In genomic region chr17:74547736-74548135, GRCh38 we compare ENCODE assay signal across 16 cellular contexts. TPM values are rescaled to one million over a fixed set of nuclear protein-coding genes. Genes with fewer than 3 reads are reported as not detected.
DNase-seq lines count a peak whose midpoint lies in the region; ATAC-seq and TF ChIP-seq lines count a peak whose summit lies in the region.
"Had no signal": no experiment of that assay in that cellular context is flagged by ENCODE, and none has a peak within 500 bp of the region (broad histone marks: within the 10 kb centered on the region; RNA-seq: fewer than 3 reads in every experiment).

No MANE protein-coding gene starts in this region.

- CTCF ChIA-PET in naive thymus-derived CD4-positive, alpha-beta T cell (lab: Charles Lee), result no interaction called here

- no peaks in the 10 kb centered on the region for H3K9me3 ChIP-seq in naive thymus-derived CD4-positive, alpha-beta T cell (ENCODE audit: control insufficient read depth in 2 of 3, low read length in 3 of 3)
- no peaks in the 10 kb centered on the region for H3K9me3 ChIP-seq in right atrium auricular region
- H3K9me3 ChIP-seq: pancreas, upper lobe of left lung had no signal

- no peak overlapping the region for H3K27ac ChIP-seq in naive thymus-derived CD4-positive, alpha-beta T cell (ENCODE audit: low read depth, low read length)
- no peak overlapping the region for H3K27ac ChIP-seq in right atrium auricular region
- H3K27ac ChIP-seq: 22Rv1, pancreas, upper lobe of left lung had no signal

- no peak for TF ChIP-seq CTCF in right atrium auricular region (IDR thresholded peaks at IDR 0.05)

- H3K27ac Mint-ChIP-seq in activated T-helper 17 cell treated with anti-CD3 and anti-CD28 coated beads, Interleukin-2, amount 50 U/mL, for 72 hours, result peak overlapping the region; percentile 75
- peak overlapping the region in 1 of 9 donors; percentile 86 for H3K27ac Mint-ChIP-seq in naive thymus-derived CD4-positive, alpha-beta T cell

- H3K4me1 ChIP-seq in naive thymus-derived CD4-positive, alpha-beta T cell (ENCODE audit: control insufficient read depth in 2 of 2, insufficient read depth in 2 of 2, low read length in 2 of 2), result no peaks in the 10 kb centered on the region
- no peaks in the 10 kb centered on the region for H3K4me1 ChIP-seq in right atrium auricular region
- H3K4me1 ChIP-seq: pancreas, upper lobe of left lung had no signal

- H3K27me3 Mint-ChIP-seq in activated T-helper 17 cell treated with anti-CD3 and anti-CD28 coated beads, Interleukin-2, amount 50 U/mL, for 72 hours, result peaks cover 11% of the 10 kb centered on the region
- H3K27me3 Mint-ChIP-seq in naive thymus-derived CD4-positive, alpha-beta T cell, result peaks cover 0 to 11% (median 5%) of the 10 kb centered on the region in 5 donors

- H3K4me3 ChIP-seq in naive thymus-derived CD4-positive, alpha-beta T cell (ENCODE audit: low read length), result no peak overlapping the region
- no peak overlapping the region for H3K4me3 ChIP-seq in right atrium auricular region
- H3K4me3 ChIP-seq: GM12878, pancreas, upper lobe of left lung had no signal

- intact Hi-C loops in naive thymus-derived CD4-positive, alpha-beta T cell (cut with micrococcal nuclease), result no loop called here

- H3K27me3 ChIP-seq in naive thymus-derived CD4-positive, alpha-beta T cell (ENCODE audit: control insufficient read depth in 2 of 2, insufficient read depth in 2 of 2, low read length in 2 of 2), result no peaks in the 10 kb centered on the region
- no peaks in the 10 kb centered on the region for H3K27me3 ChIP-seq in right atrium auricular region
- H3K27me3 ChIP-seq: pancreas, upper lobe of left lung had no signal

- POLR2A ChIA-PET in naive thymus-derived CD4-positive, alpha-beta T cell (lab: Charles Lee), result no interaction called here

- peak; percentile 13 for DNase-seq in NCI-H2107 (lab: John Stamatoyannopoulos, UW)
- DNase-seq in NCI-H2107 treated with DMSO at 0.1 percent for 48 hours (lab: John Stamatoyannopoulos, UW; ENCODE audit: unreplicated experiment), result no peak
- DNase-seq in ELR (ENCODE audit: low read depth), result peak; percentile 6
- DNase-seq in NCI-H510A (lab: John Stamatoyannopoulos, UW), result peak; percentile 32
- DNase-seq in naive thymus-derived CD4-positive, alpha-beta T cell, result no peak
- DNase-seq in right atrium auricular region (ENCODE audit: low spot score), result no peak
- DNase-seq in NCI-H146 treated with DMSO at 0.1 percent for 48 hours (lab: John Stamatoyannopoulos, UW; ENCODE audit: unreplicated experiment), result no peak
- DNase-seq: mesenchymal stem cell, MM.1S, upper lobe of left lung had no signal

- peak; percentile 76 for ATAC-seq in activated T-helper 17 cell treated with anti-CD3 and anti-CD28 coated beads, Interleukin-2, amount 50 U/mL, for 72 hours (replicated peaks)
- ATAC-seq in naive thymus-derived CD4-positive, alpha-beta T cell, result no peak
- ATAC-seq: GM12878, pancreas had no signal

- H3K36me3 ChIP-seq in naive thymus-derived CD4-positive, alpha-beta T cell (ENCODE audit: control insufficient read depth in 2 of 3, insufficient read depth in 3 of 3, low read length in 3 of 3), result no peaks in the 10 kb centered on the region
- H3K36me3 ChIP-seq in right atrium auricular region, result no peaks in the 10 kb centered on the region
- H3K36me3 ChIP-seq: pancreas, upper lobe of left lung had no signal

- H3K4me3 Mint-ChIP-seq in activated T-helper 17 cell treated with anti-CD3 and anti-CD28 coated beads, Interleukin-2, amount 50 U/mL, for 72 hours, result peak overlapping the region; percentile 4
- H3K4me3 Mint-ChIP-seq in naive thymus-derived CD4-positive, alpha-beta T cell, result peak overlapping the region in 2 of 10 donors; percentile 13 to 70

- H3K9me3 Mint-ChIP-seq in activated T-helper 17 cell treated with anti-CD3 and anti-CD28 coated beads, Interleukin-2, amount 50 U/mL, for 72 hours, result no peaks in the 10 kb centered on the region
- no peaks in the 10 kb centered on the region for H3K9me3 Mint-ChIP-seq in naive thymus-derived CD4-positive, alpha-beta T cell

- no peaks in the 10 kb centered on the region for H3K36me3 Mint-ChIP-seq in activated T-helper 17 cell treated with anti-CD3 and anti-CD28 coated beads, Interleukin-2, amount 50 U/mL, for 72 hours (ENCODE audit: low read depth)
- peaks cover 0 to 2% (median 0%) of the 10 kb centered on the region in 5 donors for H3K36me3 Mint-ChIP-seq in naive thymus-derived CD4-positive, alpha-beta T cell

- peaks cover 5% of the 10 kb centered on the region for H3K4me1 Mint-ChIP-seq in activated T-helper 17 cell treated with anti-CD3 and anti-CD28 coated beads, Interleukin-2, amount 50 U/mL, for 72 hours
- peaks cover 0 to 23% (median 10%) of the 10 kb centered on the region in 7 donors for H3K4me1 Mint-ChIP-seq in naive thymus-derived CD4-positive, alpha-beta T cell

RNA-seq across cellular contexts. Expression of gene CD300C, which starts 1.8 kb away (rescaled TPM):
- under 1 TPM in 1 of 2 donors, not detected in 1; 0.28 TPM for total RNA-seq in activated T-helper 17 cell treated with anti-CD3 and anti-CD28 coated beads, Interleukin-2, amount 50 U/mL, for 72 hours
- 10 to 100 TPM in 1 of 5 experiments, 1 to 10 TPM in 1, under 1 TPM in 3; 0.22 to 20.5 (median 0.58) TPM for total RNA-seq in naive thymus-derived CD4-positive, alpha-beta T cell
- not detected for polyA plus RNA-seq in naive thymus-derived CD4-positive, alpha-beta T cell
- under 1 TPM in 1 of 2 donors, not detected in 1; 0.98 TPM for total RNA-seq in right atrium auricular region
- total RNA-seq: fibroblast of lung had no signal
- polyA plus RNA-seq: fibroblast of lung had no signal

RNA-seq across cellular contexts. Expression of gene CD300LB, which starts 16.5 kb away (rescaled TPM):
- not detected for total RNA-seq in activated T-helper 17 cell treated with anti-CD3 and anti-CD28 coated beads, Interleukin-2, amount 50 U/mL, for 72 hours
- total RNA-seq in naive thymus-derived CD4-positive, alpha-beta T cell, result 10 to 100 TPM in 1 of 5 experiments, 1 to 10 TPM in 1, under 1 TPM in 2, not detected in 1; 0.27 to 23.9 (median 2.0) TPM
- polyA plus RNA-seq in naive thymus-derived CD4-positive, alpha-beta T cell, result not detected
- total RNA-seq in right atrium auricular region, result under 1 TPM in 1 of 2 donors, not detected in 1; 0.31 TPM
- total RNA-seq: fibroblast of lung had no signal
- polyA plus RNA-seq: fibroblast of lung had no signal

RNA-seq across cellular contexts. Expression of gene CD300H, which starts 19.6 kb away (rescaled TPM):
- total RNA-seq in activated T-helper 17 cell treated with anti-CD3 and anti-CD28 coated beads, Interleukin-2, amount 50 U/mL, for 72 hours, result not detected
- 10 to 100 TPM in 1 of 5 experiments, under 1 TPM in 1, not detected in 3; 0.72 to 18.3 TPM for total RNA-seq in naive thymus-derived CD4-positive, alpha-beta T cell
- polyA plus RNA-seq in naive thymus-derived CD4-positive, alpha-beta T cell, result not detected
- total RNA-seq in right atrium auricular region, result not detected
- total RNA-seq: fibroblast of lung, GM12878, pancreas had no signal
- polyA plus RNA-seq: fibroblast of lung, GM12878, pancreas had no signal

RNA-seq across cellular contexts. Expression of gene CD300LD, which starts 44.3 kb away (rescaled TPM):
- total RNA-seq in activated T-helper 17 cell treated with anti-CD3 and anti-CD28 coated beads, Interleukin-2, amount 50 U/mL, for 72 hours, result not detected
- under 1 TPM in 1 of 5 experiments, not detected in 4; 0.39 TPM for total RNA-seq in naive thymus-derived CD4-positive, alpha-beta T cell
- not detected for polyA plus RNA-seq in naive thymus-derived CD4-positive, alpha-beta T cell
- total RNA-seq in right atrium auricular region, result not detected
- total RNA-seq: fibroblast of lung, GM12878, pancreas, upper lobe of left lung had no signal
- polyA plus RNA-seq: adipose tissue, fibroblast of lung, GM12878, pancreas had no signal

Comparison
In these comparisons a context has a peak if more than half of its experiments do, and no peak if none do; other contexts are left out.
1. DNase-seq: peak in NCI-H2107 (single experiment), ELR (single experiment) and NCI-H510A (single experiment); none in NCI-H2107 treated with DMSO at 0.1 percent for 48 hours (single experiment), naive thymus-derived CD4-positive, alpha-beta T cell (0 of 9), right atrium auricular region (single experiment) and NCI-H146 treated with DMSO at 0.1 percent for 48 hours (single experiment).